ENCODE assay signal across 20 cellular contexts in the genomic region with DNA sequence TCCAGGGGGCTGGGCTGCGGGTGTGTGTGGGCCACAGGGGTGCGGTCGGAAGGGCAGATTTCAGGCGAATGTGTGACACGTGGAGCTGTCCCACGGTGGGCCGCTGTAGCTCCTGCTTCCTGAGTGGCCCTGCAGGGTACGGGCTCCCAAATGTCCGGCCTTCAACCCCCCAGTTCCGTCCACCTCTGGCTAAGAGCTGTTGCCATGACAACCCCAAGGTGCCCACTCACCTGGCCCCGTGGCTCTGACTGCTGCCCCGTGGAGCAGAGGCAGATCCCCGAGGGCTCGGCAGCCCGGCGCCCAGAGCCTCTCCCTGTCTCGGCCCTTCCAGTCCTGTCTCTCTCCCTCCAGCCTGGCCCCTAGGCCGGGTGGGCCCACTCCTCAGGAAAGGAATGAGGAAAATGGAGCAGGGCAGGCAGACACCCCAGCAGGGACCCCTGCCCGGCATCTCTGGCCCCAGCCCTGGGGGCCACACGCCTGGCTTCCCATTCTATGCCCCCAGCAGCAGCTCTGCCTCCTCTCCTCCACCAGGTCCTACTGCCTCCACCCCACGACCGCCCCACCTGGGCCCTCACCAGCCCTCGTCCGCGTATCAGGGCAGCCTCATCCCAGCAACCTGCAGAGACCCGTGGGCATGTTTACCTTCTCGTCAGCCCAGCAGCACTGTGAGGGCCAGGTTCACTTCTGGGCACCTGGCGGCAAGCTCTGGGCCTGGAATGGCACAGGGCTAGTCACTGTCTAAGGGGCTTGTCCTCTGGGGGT.
A peak's percentile ranks its signal among the peaks of the same experiment; 100 is the strongest.
DNase-seq lines count a peak whose midpoint lies in the region; ATAC-seq, FAIRE-seq and TF ChIP-seq lines count a peak whose summit lies in the region.
"Had no signal": no experiment of that assay in that cellular context is flagged by ENCODE, and none has a peak within 500 bp of the region (broad histone marks: within the 10 kb centered on the region; RNA-seq: fewer than 3 reads in every experiment).

No MANE protein-coding gene starts in this region.

- DNase-seq in activated naive CD4-positive, alpha-beta T cell treated with anti-CD3 and anti-CD28 coated beads, Interleukin-2, amount 10 ng/mL, durations not matched to agents 7 days and 5 days, result no peak
- DNase-seq in activated naive CD4-positive, alpha-beta T cell treated with anti-CD3 and anti-CD28 coated beads for 36 hours, result no peak
- no peak for DNase-seq in HL-60 (ENCODE audit: low read depth in 1 of 2, low spot score in 1 of 2)
- no peak for DNase-seq in central memory CD8-positive, alpha-beta T cell (ENCODE audit: low spot score in 2 of 2)
- peak; percentile 54 for DNase-seq in kidney
- no peak for DNase-seq in stimulated activated CD4-positive, alpha-beta T cell treated with anti-CD3 and anti-CD28 coated beads, Interleukin-2, amount 100 ng/mL, for 48 hours
- no peak for DNase-seq in KG1 (lab: John Stamatoyannopoulos, UW)
- no peak for DNase-seq in NCI-H2227 (lab: John Stamatoyannopoulos, UW; ENCODE audit: unreplicated experiment)
- DNase-seq: 8988T, C1 segment of cervical spinal cord, Caco-2, NCI-H1436 treated with DMSO at 0.1 percent for 48 hours, NCI-H2081 treated with DMSO at 0.1 percent for 48 hours, NCI-H2227 treated with DMSO at 0.1 percent for 48 hours, NCI-H524 treated with DMSO at 0.1 percent for 48 hours, Peyer's patch, SJCRH30 had no signal

- H3K4me1 ChIP-seq in kidney (ENCODE audit: control insufficient read depth in 1 of 2, insufficient read depth in 1 of 2, low read depth in 1 of 2, low read length in 2 of 2), result no peaks in the 10 kb centered on the region
- H3K4me1 ChIP-seq: Caco-2, HAP-1, Peyer's patch had no signal

- H3K36me3 Mint-ChIP-seq in activated naive CD4-positive, alpha-beta T cell treated with anti-CD3 and anti-CD28 coated beads, Interleukin-2, amount 10 ng/mL, durations not matched to agents 7 days and 5 days, result peaks cover 50% of the 10 kb centered on the region
- H3K36me3 Mint-ChIP-seq in activated naive CD4-positive, alpha-beta T cell treated with anti-CD3 and anti-CD28 coated beads for 36 hours (ENCODE audit: low read depth), result peaks cover 17% of the 10 kb centered on the region
- H3K36me3 Mint-ChIP-seq in central memory CD8-positive, alpha-beta T cell (ENCODE audit: insufficient read depth), result peaks cover 22% of the 10 kb centered on the region

- FAIRE-seq in kidney (lab: Jason Lieb, UNC), result no peak
- FAIRE-seq: G401.6, GM12891 had no signal

- intact Hi-C loops in activated naive CD4-positive, alpha-beta T cell treated with anti-CD3 and anti-CD28 coated beads for 36 hours (cut with micrococcal nuclease), result no loop called here
- intact Hi-C loops in kidney (cut with DNase I), result no loop called here

- TF ChIP-seq CTCF in HL-60 (IDR thresholded peaks at IDR 0.05; ENCODE audit: insufficient read depth, low read length), result no peak
- TF ChIP-seq CTCF in kidney (IDR thresholded peaks at IDR 0.05; ENCODE audit: borderline replicate concordance, extremely low read depth, insufficient read depth), result no peak

- peaks cover 17% of the 10 kb centered on the region for H3K9me3 Mint-ChIP-seq in activated naive CD4-positive, alpha-beta T cell treated with anti-CD3 and anti-CD28 coated beads, Interleukin-2, amount 10 ng/mL, durations not matched to agents 7 days and 5 days
- H3K9me3 Mint-ChIP-seq in activated naive CD4-positive, alpha-beta T cell treated with anti-CD3 and anti-CD28 coated beads for 36 hours, result peaks cover 3% of the 10 kb centered on the region
- H3K9me3 Mint-ChIP-seq in central memory CD8-positive, alpha-beta T cell, result no peaks in the 10 kb centered on the region

- no peak overlapping the region for H3K4me3 Mint-ChIP-seq in activated naive CD4-positive, alpha-beta T cell treated with anti-CD3 and anti-CD28 coated beads, Interleukin-2, amount 10 ng/mL, durations not matched to agents 7 days and 5 days
- H3K4me3 Mint-ChIP-seq in activated naive CD4-positive, alpha-beta T cell treated with anti-CD3 and anti-CD28 coated beads for 36 hours, result no peak overlapping the region
- H3K4me3 Mint-ChIP-seq in central memory CD8-positive, alpha-beta T cell, result no peak overlapping the region

- no peak overlapping the region for H3K9ac ChIP-seq in kidney (ENCODE audit: low read length in 2 of 2)

- H3K4me3 ChIP-seq in HL-60 (replicated peaks; ENCODE audit: insufficient read depth, low read length), result no peak overlapping the region
- H3K4me3 ChIP-seq in kidney (ENCODE audit: low read length in 2 of 2), result no peak overlapping the region
- H3K4me3 ChIP-seq: HAP-1, Peyer's patch, SJCRH30 had no signal

- no peaks in the 10 kb centered on the region for H3K9me3 ChIP-seq in kidney (ENCODE audit: control insufficient read depth in 1 of 2, low read length in 2 of 2)
- H3K9me3 ChIP-seq: HAP-1, Peyer's patch, SJCRH30 had no signal

- H3K27me3 ChIP-seq in HL-60 (ENCODE audit: insufficient read depth, poor library complexity, severe bottlenecking), result no peaks in the 10 kb centered on the region
- H3K27me3 ChIP-seq: Peyer's patch, SJCRH30 had no signal

- H3K4me1 Mint-ChIP-seq in activated naive CD4-positive, alpha-beta T cell treated with anti-CD3 and anti-CD28 coated beads, Interleukin-2, amount 10 ng/mL, durations not matched to agents 7 days and 5 days, result peaks cover 42% of the 10 kb centered on the region
- H3K4me1 Mint-ChIP-seq in activated naive CD4-positive, alpha-beta T cell treated with anti-CD3 and anti-CD28 coated beads for 36 hours (ENCODE audit: low read depth), result peaks cover 20% of the 10 kb centered on the region
- peaks cover 54% of the 10 kb centered on the region for H3K4me1 Mint-ChIP-seq in central memory CD8-positive, alpha-beta T cell

- peaks cover 8 to 15% of the 10 kb centered on the region in 2 donors for H3K36me3 ChIP-seq in kidney (ENCODE audit: control insufficient read depth in 1 of 2, insufficient read depth in 2 of 2, low read length in 2 of 2)
- H3K36me3 ChIP-seq: HAP-1, SJCRH30 had no signal

- CTCF ChIA-PET in activated naive CD4-positive, alpha-beta T cell treated with anti-CD3 and anti-CD28 coated beads, Interleukin-2, amount 10 ng/mL, durations not matched to agents 7 days and 5 days (lab: Charles Lee), result no interaction called here
- CTCF ChIA-PET in activated naive CD4-positive, alpha-beta T cell treated with anti-CD3 and anti-CD28 coated beads for 36 hours (lab: Charles Lee), result no interaction called here

- no peaks in the 10 kb centered on the region for H3K27me3 Mint-ChIP-seq in activated naive CD4-positive, alpha-beta T cell treated with anti-CD3 and anti-CD28 coated beads, Interleukin-2, amount 10 ng/mL, durations not matched to agents 7 days and 5 days
- no peaks in the 10 kb centered on the region for H3K27me3 Mint-ChIP-seq in activated naive CD4-positive, alpha-beta T cell treated with anti-CD3 and anti-CD28 coated beads for 36 hours (ENCODE audit: low read depth)
- H3K27me3 Mint-ChIP-seq in central memory CD8-positive, alpha-beta T cell, result no peaks in the 10 kb centered on the region

- no peak for ATAC-seq in central memory CD8-positive, alpha-beta T cell (replicated peaks; ENCODE audit: extremely low read depth, poor library complexity, severe bottlenecking)

- H3K27ac Mint-ChIP-seq in activated naive CD4-positive, alpha-beta T cell treated with anti-CD3 and anti-CD28 coated beads, Interleukin-2, amount 10 ng/mL, durations not matched to agents 7 days and 5 days, result peak overlapping the region; percentile 42
- no peak overlapping the region for H3K27ac Mint-ChIP-seq in activated naive CD4-positive, alpha-beta T cell treated with anti-CD3 and anti-CD28 coated beads for 36 hours
- peak overlapping the region; percentile 74 for H3K27ac Mint-ChIP-seq in central memory CD8-positive, alpha-beta T cell (ENCODE audit: low read depth)

- H3K27ac ChIP-seq in HL-60 (replicated peaks), result peak overlapping the region; percentile 94
- no peak overlapping the region for H3K27ac ChIP-seq in kidney (ENCODE audit: low read depth in 2 of 2, low read length in 2 of 2)
- H3K27ac ChIP-seq: Peyer's patch, SJCRH30 had no signal
